In genomic region chr4:143538979-143539669, GRCh38 we compare ENCODE assay signal across 19 cellular contexts. TPM values are rescaled to one million over a fixed set of nuclear protein-coding genes. Genes with fewer than 3 reads are reported as not detected.
DNase-seq lines count a peak whose midpoint lies in the region; ATAC-seq and TF ChIP-seq lines count a peak whose summit lies in the region.
"Had no signal": no experiment of that assay in that cellular context is flagged by ENCODE, and none has a peak within 500 bp of the region (broad histone marks: within the 10 kb centered on the region; RNA-seq: fewer than 3 reads in every experiment).

No MANE protein-coding gene starts in this region.

- H3K27ac ChIP-seq in RWPE1 = no peak overlapping the region
- H3K27ac ChIP-seq: body of pancreas, epithelial cell of prostate, gastrocnemius medialis, right lobe of liver had no signal

- TF ChIP-seq CTCF in RWPE1 (conservative IDR thresholded peaks at IDR 0.05; ENCODE audit: low read depth) = no peak

- no peaks in the 10 kb centered on the region for H3K9me3 Mint-ChIP-seq in activated naive CD4-positive, alpha-beta T cell treated with anti-CD3 and anti-CD28 coated beads, Interleukin-2, amount 50 U/mL, for 24 hours
- H3K9me3 Mint-ChIP-seq in activated T-helper 17 cell treated with anti-CD3 and anti-CD28 coated beads, Interleukin-2, amount 50 U/mL, for 72 hours = no peaks in the 10 kb centered on the region
- peaks cover 0 to 5% of the 10 kb centered on the region in 2 donors for H3K9me3 Mint-ChIP-seq in stimulated activated naive CD8-positive, alpha-beta T cell treated with anti-CD3 and anti-CD28 coated beads, Interleukin-15, amount 100 ng/mL, for 72 hours
- H3K9me3 Mint-ChIP-seq: H9 had no signal

- H3K4me3 Mint-ChIP-seq in activated naive CD4-positive, alpha-beta T cell treated with anti-CD3 and anti-CD28 coated beads, Interleukin-2, amount 50 U/mL, for 24 hours = no peak overlapping the region
- H3K4me3 Mint-ChIP-seq in activated T-helper 17 cell treated with anti-CD3 and anti-CD28 coated beads, Interleukin-2, amount 50 U/mL, for 72 hours = no peak overlapping the region
- H3K4me3 Mint-ChIP-seq in stimulated activated naive CD8-positive, alpha-beta T cell treated with anti-CD3 and anti-CD28 coated beads, Interleukin-15, amount 100 ng/mL, for 72 hours = no peak overlapping the region
- H3K4me3 Mint-ChIP-seq: H9 had no signal

- peak overlapping the region; percentile 78 for H3K27ac Mint-ChIP-seq in activated naive CD4-positive, alpha-beta T cell treated with anti-CD3 and anti-CD28 coated beads, Interleukin-2, amount 50 U/mL, for 24 hours
- peak overlapping the region; percentile 75 for H3K27ac Mint-ChIP-seq in activated T-helper 17 cell treated with anti-CD3 and anti-CD28 coated beads, Interleukin-2, amount 50 U/mL, for 72 hours
- H3K27ac Mint-ChIP-seq in stimulated activated naive CD8-positive, alpha-beta T cell treated with anti-CD3 and anti-CD28 coated beads, Interleukin-15, amount 100 ng/mL, for 72 hours = no peak overlapping the region
- H3K27ac Mint-ChIP-seq: H9 had no signal

- no peak for DNase-seq in activated naive CD4-positive, alpha-beta T cell (lab: John Stamatoyannopoulos, UW)
- peak in 1 of 2 donors; percentile 26 for DNase-seq in stimulated activated naive CD8-positive, alpha-beta T cell treated with anti-CD3 and anti-CD28 coated beads, Interleukin-15, amount 100 ng/mL, for 72 hours
- DNase-seq in NCI-H345 treated with DMSO at 0.1 percent for 48 hours (lab: John Stamatoyannopoulos, UW; ENCODE audit: unreplicated experiment) (no peak), mucosa of gallbladder (ENCODE audit: low spot score) (no peak), RWPE1 (ENCODE audit: low spot score) (no peak)
- DNase-seq: activated CD8-positive, alpha-beta memory T cell treated with anti-CD3 and anti-CD28 coated beads for 24 hours; body of pancreas; gastrocnemius medialis; H9; NCI-H226; NK-92 treated with Interleukin-12 subunit alpha and Interleukin-12 subunit beta, amount 100 ng/mL, for 24 hours; right lobe of liver; RPMI8226; substantia nigra; SW 1271 had no signal

- no peaks in the 10 kb centered on the region for H3K27me3 Mint-ChIP-seq in activated naive CD4-positive, alpha-beta T cell treated with anti-CD3 and anti-CD28 coated beads, Interleukin-2, amount 50 U/mL, for 24 hours
- H3K27me3 Mint-ChIP-seq in activated T-helper 17 cell treated with anti-CD3 and anti-CD28 coated beads, Interleukin-2, amount 50 U/mL, for 72 hours = no peaks in the 10 kb centered on the region
- no peaks in the 10 kb centered on the region for H3K27me3 Mint-ChIP-seq in stimulated activated naive CD8-positive, alpha-beta T cell treated with anti-CD3 and anti-CD28 coated beads, Interleukin-15, amount 100 ng/mL, for 72 hours

- peaks cover 35% of the 10 kb centered on the region for H3K36me3 Mint-ChIP-seq in activated naive CD4-positive, alpha-beta T cell treated with anti-CD3 and anti-CD28 coated beads, Interleukin-2, amount 50 U/mL, for 24 hours
- H3K36me3 Mint-ChIP-seq in activated T-helper 17 cell treated with anti-CD3 and anti-CD28 coated beads, Interleukin-2, amount 50 U/mL, for 72 hours (ENCODE audit: low read depth) = peaks cover 99% of the 10 kb centered on the region

- POLR2A ChIA-PET in RWPE1 (lab: Yijun Ruan, JAX; ENCODE audit: low non-redundant PET) = no interaction called here

- ATAC-seq in GM21723 (IDR thresholded peaks at IDR 0.05; ENCODE audit: unreplicated experiment) = peak; percentile 56
- peak; percentile 80 for ATAC-seq in activated T-helper 17 cell treated with anti-CD3 and anti-CD28 coated beads, Interleukin-2, amount 50 U/mL, for 72 hours (replicated peaks)
- peak; percentile 71 for ATAC-seq in stimulated activated naive CD8-positive, alpha-beta T cell treated with anti-CD3 and anti-CD28 coated beads, Interleukin-15, amount 100 ng/mL, for 72 hours
- ATAC-seq: body of pancreas, gastrocnemius medialis, right lobe of liver had no signal

- peaks cover 29% of the 10 kb centered on the region for H3K4me1 Mint-ChIP-seq in activated naive CD4-positive, alpha-beta T cell treated with anti-CD3 and anti-CD28 coated beads, Interleukin-2, amount 50 U/mL, for 24 hours
- peaks cover 14% of the 10 kb centered on the region for H3K4me1 Mint-ChIP-seq in activated T-helper 17 cell treated with anti-CD3 and anti-CD28 coated beads, Interleukin-2, amount 50 U/mL, for 72 hours
- H3K4me1 Mint-ChIP-seq in stimulated activated naive CD8-positive, alpha-beta T cell treated with anti-CD3 and anti-CD28 coated beads, Interleukin-15, amount 100 ng/mL, for 72 hours = peaks cover 22% of the 10 kb centered on the region
- H3K4me1 Mint-ChIP-seq: H9 had no signal

- CTCF ChIA-PET in RWPE1 (lab: Yijun Ruan, JAX) = no interaction called here

RNA-seq across cellular contexts. Expression of gene SMARCA5, which starts 25.6 kb away (rescaled TPM):
- 10 to 100 TPM; 45.4 to 55.1 TPM for total RNA-seq in activated T-helper 17 cell treated with anti-CD3 and anti-CD28 coated beads, Interleukin-2, amount 50 U/mL, for 72 hours
- total RNA-seq in mucosa of gallbladder = 49.5 TPM

Comparison
In these comparisons a context has a peak if more than half of its experiments do, and no peak if none do; other contexts are left out.
1. H3K27ac Mint-ChIP-seq: peak in activated naive CD4-positive, alpha-beta T cell treated with anti-CD3 and anti-CD28 coated beads, Interleukin-2, amount 50 U/mL, for 24 hours (single experiment) and activated T-helper 17 cell treated with anti-CD3 and anti-CD28 coated beads, Interleukin-2, amount 50 U/mL, for 72 hours (single experiment); none in stimulated activated naive CD8-positive, alpha-beta T cell treated with anti-CD3 and anti-CD28 coated beads, Interleukin-15, amount 100 ng/mL, for 72 hours (0 of 2).
2. Peak in every context shown above with its lines, with median percentiles within 50 percentile points of each other: ATAC-seq.